In the genomic region with DNA sequence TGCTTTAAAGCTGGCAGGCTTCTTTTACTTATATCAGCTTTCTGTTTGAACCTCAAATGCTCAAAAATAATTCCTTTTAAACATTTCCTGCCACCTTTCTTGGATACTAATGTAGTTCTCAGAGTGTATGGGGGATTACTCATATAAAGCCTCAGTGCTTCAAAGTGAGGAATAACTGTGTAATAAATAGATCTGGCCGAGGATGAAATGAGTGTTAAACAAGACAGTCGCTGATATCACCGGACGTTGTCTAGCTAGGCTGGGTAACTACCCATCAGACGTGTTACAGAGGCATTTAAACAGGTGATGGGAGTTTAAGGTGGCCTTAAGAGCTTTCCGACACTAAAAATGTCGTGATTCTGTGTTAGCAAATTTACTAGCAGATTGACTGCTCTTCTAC, we compare ENCODE assay signal across 12 cellular contexts. TPM values are rescaled to one million over a fixed set of nuclear protein-coding genes. Genes with fewer than 3 reads are reported as not detected.
DNase-seq lines count a peak whose midpoint lies in the region; ATAC-seq lines count a peak whose summit lies in the region.
"Had no signal": no experiment of that assay in that cellular context is flagged by ENCODE, and none has a peak within 500 bp of the region (broad histone marks: within the 10 kb centered on the region; RNA-seq: fewer than 3 reads in every experiment).

No MANE protein-coding gene starts in this region.

- peak; percentile 31 for ATAC-seq in GM18499 (IDR thresholded peaks at IDR 0.05; ENCODE audit: insufficient read depth, unreplicated experiment)
- ATAC-seq in GM19351 (IDR thresholded peaks at IDR 0.05; ENCODE audit: unreplicated experiment), result peak; percentile 52
- peak; percentile 49 for ATAC-seq in HG03135 (IDR thresholded peaks at IDR 0.05; ENCODE audit: unreplicated experiment)
- ATAC-seq in activated naive CD8-positive, alpha-beta T cell treated with anti-CD3 and anti-CD28 coated beads, Interleukin-2, amount 10 ng/mL, durations not matched to agents 7 days and 5 days (ENCODE audit: low read depth), result no peak

- POLR2A ChIA-PET in activated naive CD8-positive, alpha-beta T cell treated with anti-CD3 and anti-CD28 coated beads, Interleukin-2, amount 10 ng/mL, durations not matched to agents 7 days and 5 days (lab: Charles Lee), result no interaction called here

- no peaks in the 10 kb centered on the region for H3K27me3 Mint-ChIP-seq in activated naive CD8-positive, alpha-beta T cell treated with anti-CD3 and anti-CD28 coated beads, Interleukin-2, amount 10 ng/mL, durations not matched to agents 7 days and 5 days

- peaks cover 5% of the 10 kb centered on the region for H3K36me3 Mint-ChIP-seq in activated naive CD8-positive, alpha-beta T cell treated with anti-CD3 and anti-CD28 coated beads, Interleukin-2, amount 10 ng/mL, durations not matched to agents 7 days and 5 days

- no peak overlapping the region for H3K27ac ChIP-seq in substantia nigra (ENCODE audit: low read depth, low read length, poor library complexity, severe bottlenecking)
- H3K27ac ChIP-seq: breast epithelium had no signal

- peaks cover 24% of the 10 kb centered on the region for H3K4me1 Mint-ChIP-seq in activated naive CD8-positive, alpha-beta T cell treated with anti-CD3 and anti-CD28 coated beads, Interleukin-2, amount 10 ng/mL, durations not matched to agents 7 days and 5 days

- H3K27ac Mint-ChIP-seq in activated naive CD8-positive, alpha-beta T cell treated with anti-CD3 and anti-CD28 coated beads, Interleukin-2, amount 10 ng/mL, durations not matched to agents 7 days and 5 days, result peak overlapping the region; percentile 54

- no peaks in the 10 kb centered on the region for H3K9me3 Mint-ChIP-seq in activated naive CD8-positive, alpha-beta T cell treated with anti-CD3 and anti-CD28 coated beads, Interleukin-2, amount 10 ng/mL, durations not matched to agents 7 days and 5 days

- peak overlapping the region; percentile 1 for H3K4me3 Mint-ChIP-seq in activated naive CD8-positive, alpha-beta T cell treated with anti-CD3 and anti-CD28 coated beads, Interleukin-2, amount 10 ng/mL, durations not matched to agents 7 days and 5 days

- DNase-seq in activated naive CD8-positive, alpha-beta T cell treated with anti-CD3 and anti-CD28 coated beads, Interleukin-2, amount 10 ng/mL, durations not matched to agents 7 days and 5 days, result no peak
- DNase-seq in AG08396 (ENCODE audit: low spot score) (no peak), substantia nigra (lab: John Stamatoyannopoulos, UW) (no peak), C1 segment of cervical spinal cord (lab: John Stamatoyannopoulos, UW) (no peak)
- DNase-seq: activated CD4-positive, alpha-beta T cell treated with anti-CD3 and anti-CD28 coated beads, Interleukin-2, amount 50 U/mL, for 1 hour; KBM-7; NCI-H2171; SHP77 had no signal

RNA-seq across cellular contexts. Expression of a gene that starts 53.1 kb away (rescaled TPM):
- under 1 TPM; 0.06 to 0.34 TPM for total RNA-seq in activated naive CD8-positive, alpha-beta T cell treated with anti-CD3 and anti-CD28 coated beads, Interleukin-2, amount 10 ng/mL, durations not matched to agents 7 days and 5 days
